In genomic region chr11:119807402-119807801, GRCh38 we compare ENCODE assay signal across 8 cellular contexts.
"Had no signal": no experiment of that assay in that cellular context is flagged by ENCODE, and none has a peak within 500 bp of the region (broad histone marks: within the 10 kb centered on the region; RNA-seq: fewer than 3 reads in every experiment).

No MANE protein-coding gene starts in this region.

- FAIRE-seq: HTR-8/SVneo, K562 had no signal

- H3K9me3 ChIP-seq: HAP-1 had no signal

- H2AFZ ChIP-seq: GM23338 had no signal

- H3K4me1 Mint-ChIP-seq: GM23338 had no signal

- H3K9me3 Mint-ChIP-seq: GM23338, HFFc6 had no signal

- H3K27ac Mint-ChIP-seq: GM23338, HFFc6 had no signal

- H3K4me3 ChIP-seq: GM23338, HAP-1, K562 had no signal

- H3K4me1 ChIP-seq: HAP-1 had no signal

- DNase-seq: H7, HFFc6, IMR-90, KG1 had no signal

- H3K4me2 ChIP-seq: GM23338 had no signal

- H3K4me3 Mint-ChIP-seq: GM23338, HFFc6 had no signal

- H3K36me3 ChIP-seq: HAP-1 had no signal
